In the genomic region with DNA sequence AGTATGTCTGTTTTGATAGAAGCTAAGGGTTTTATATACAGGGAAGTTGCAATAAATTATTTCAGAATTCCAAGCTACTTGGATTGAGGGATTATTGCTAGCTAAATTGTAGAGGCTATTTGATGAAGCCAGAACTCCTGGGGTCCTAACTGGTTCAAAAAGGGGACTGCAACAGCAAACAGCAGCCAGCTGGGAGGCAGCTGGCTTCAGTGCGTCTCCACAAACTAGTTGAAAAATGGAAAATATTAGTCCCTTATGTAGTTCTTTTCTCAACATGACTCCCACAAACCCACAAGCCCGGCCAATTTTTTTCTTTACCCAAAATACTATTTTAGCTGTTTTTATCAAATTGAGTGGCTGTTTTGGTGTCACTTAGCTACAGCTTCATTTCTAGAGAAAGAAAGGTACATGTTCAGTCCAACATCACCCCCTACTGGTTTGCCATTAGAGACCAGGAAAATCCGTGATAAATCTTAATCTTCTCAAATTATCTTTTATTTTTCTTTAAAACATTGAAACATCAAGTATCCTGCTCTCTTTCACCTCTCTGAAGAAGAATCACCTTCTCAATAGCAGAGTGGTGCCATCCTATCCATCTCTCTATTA, we compare ENCODE assay signal across 9 cellular contexts.
DNase-seq lines count a peak whose midpoint lies in the region; ATAC-seq and TF ChIP-seq lines count a peak whose summit lies in the region.
"Had no signal": no experiment of that assay in that cellular context is flagged by ENCODE, and none has a peak within 500 bp of the region (broad histone marks: within the 10 kb centered on the region; RNA-seq: fewer than 3 reads in every experiment).

No MANE protein-coding gene starts in this region.

- no peaks in the 10 kb centered on the region for H3F3A ChIP-seq in DOHH2 (ENCODE audit: control insufficient read depth, insufficient read depth)

- no peak overlapping the region for H3K4me2 ChIP-seq in DOHH2 (ENCODE audit: low read length)

- H3K4me3 ChIP-seq in DOHH2 (ENCODE audit: low read length) (no peak overlapping the region), body of pancreas (no peak overlapping the region), WERI-Rb-1 (ENCODE audit: low read depth, low read length) (no peak overlapping the region)

- H3K4me1 ChIP-seq in DOHH2 (ENCODE audit: control insufficient read depth, low read length) (no peaks in the 10 kb centered on the region), body of pancreas (no peaks in the 10 kb centered on the region)

- H3K27me3 ChIP-seq in DOHH2 (ENCODE audit: control insufficient read depth, low read length) = no peaks in the 10 kb centered on the region
- H3K27me3 ChIP-seq in body of pancreas = no peaks in the 10 kb centered on the region
- peaks cover 58% of the 10 kb centered on the region for H3K27me3 ChIP-seq in WERI-Rb-1 (ENCODE audit: insufficient read depth, low read depth, severe bottlenecking)

- 26 to 29% methylated on average over 3 of the region's 3 CpGs for WGBS in body of pancreas, 2 donors

- H3K27ac ChIP-seq in DOHH2 (ENCODE audit: low read depth, low read length) (no peak overlapping the region), body of pancreas (no peak overlapping the region), WERI-Rb-1 (no peak overlapping the region)

- TF ChIP-seq CTCF in DOHH2 (IDR thresholded peaks at IDR 0.05; ENCODE audit: low read depth, low read length, poor library complexity, severe bottlenecking) = peak; percentile 34
- TF ChIP-seq CTCF in body of pancreas (IDR thresholded peaks at IDR 0.05) = peak in 5 of 7 experiments; percentile 17 to 45 (median 34)
- TF ChIP-seq CTCF in WERI-Rb-1 (IDR thresholded peaks at IDR 0.05; ENCODE audit: low read depth, low read length) = no peak

- ATAC-seq in body of pancreas = no peak
- ATAC-seq: activated CD4-positive, alpha-beta T cell treated with anti-CD3 and anti-CD28 coated beads for 36 hours had no signal

- peak; percentile 65 for DNase-seq in HT-29 (ENCODE audit: low spot score)
- peak in 1 of 4 donors; percentile 2 for DNase-seq in body of pancreas
- peak; percentile 20 for DNase-seq in medulla oblongata (ENCODE audit: extremely low spot score)
- DNase-seq in WERI-Rb-1 = no peak
- DNase-seq in activated CD4-positive, alpha-beta T cell treated with anti-CD3 and anti-CD28 coated beads for 4 hours = no peak
- no peak for DNase-seq in GM19238 (ENCODE audit: insufficient read length, low spot score)
- no peak for DNase-seq in NCI-H2171 treated with DMSO at 0.1 percent for 48 hours (lab: John Stamatoyannopoulos, UW)
- DNase-seq: activated CD4-positive, alpha-beta T cell treated with anti-CD3 and anti-CD28 coated beads for 36 hours had no signal

- H4K20me1 ChIP-seq in DOHH2 (ENCODE audit: control insufficient read depth, insufficient read depth, low read depth, low read length) = no peaks in the 10 kb centered on the region

- H3K9me2 ChIP-seq in DOHH2 (replicated peaks; ENCODE audit: control insufficient read depth, low read length) = no peaks in the 10 kb centered on the region

- intact Hi-C loops in body of pancreas (cut with DNase I) = no loop called here

- TF ChIP-seq POLR2A in body of pancreas (IDR thresholded peaks at IDR 0.05) = no peak

- H3K9me3 ChIP-seq in DOHH2 (ENCODE audit: control insufficient read depth, insufficient read depth, low read length) = no peaks in the 10 kb centered on the region
- H3K9me3 ChIP-seq in body of pancreas = no peaks in the 10 kb centered on the region
- H3K9me3 ChIP-seq in WERI-Rb-1 (ENCODE audit: severe bottlenecking) = no peaks in the 10 kb centered on the region

- no peaks in the 10 kb centered on the region for H3K79me2 ChIP-seq in DOHH2 (ENCODE audit: control insufficient read depth, low read length)

- H3K36me3 ChIP-seq in DOHH2 (ENCODE audit: control insufficient read depth, low read length) (no peaks in the 10 kb centered on the region), body of pancreas (replicated peaks in 1 of 2; ENCODE audit: insufficient read depth in 1 of 2, low read depth in 2 of 2) (no peaks in the 10 kb centered on the region), WERI-Rb-1 (no peaks in the 10 kb centered on the region)

Comparison
In these comparisons a context has a peak if more than half of its experiments do, and no peak if none do; other contexts are left out.
1. DNase-seq: peak in HT-29 (single experiment) and medulla oblongata (single experiment); none in WERI-Rb-1 (single experiment), activated CD4-positive, alpha-beta T cell treated with anti-CD3 and anti-CD28 coated beads for 4 hours (0 of 2), GM19238 (single experiment) and NCI-H2171 treated with DMSO at 0.1 percent for 48 hours (single experiment).